ENCODE assay signal across 8 cellular contexts in genomic region chr17:80760501-80760900, GRCh38.
A peak's percentile ranks its signal among the peaks of the same experiment; 100 is the strongest.
DNase-seq lines count a peak whose midpoint lies in the region; ATAC-seq and TF ChIP-seq lines count a peak whose summit lies in the region.

No MANE protein-coding gene starts in this region.

- no peaks in the 10 kb centered on the region for H3K9me2 ChIP-seq in Loucy (replicated peaks; ENCODE audit: low read depth, low read length)
- H3K9me2 ChIP-seq in OCI-LY7 (ENCODE audit: insufficient read depth, low read length): no peaks in the 10 kb centered on the region

- H3F3A ChIP-seq in Loucy (ENCODE audit: low read depth): peaks cover 13% of the 10 kb centered on the region

- no peak overlapping the region for H3K4me3 ChIP-seq in CD4-positive, alpha-beta memory T cell (ENCODE audit: low read length in 2 of 2)
- H3K4me3 ChIP-seq in Loucy (ENCODE audit: low read length, poor library complexity, severe bottlenecking) (no peak overlapping the region), OCI-LY7 (ENCODE audit: low read depth, low read length, poor library complexity, severe bottlenecking) (peak overlapping the region; percentile 39)

- H3K27me3 Mint-ChIP-seq in CD4-positive, alpha-beta memory T cell: no peaks in the 10 kb centered on the region

- H3K27ac Mint-ChIP-seq in CD4-positive, alpha-beta memory T cell: peak overlapping the region; percentile 29 to 96 (median 94)

- peaks cover 64% of the 10 kb centered on the region for H3K4me1 ChIP-seq in CD4-positive, alpha-beta memory T cell (ENCODE audit: insufficient read depth, low read length)
- H3K4me1 ChIP-seq in Loucy (ENCODE audit: insufficient read depth, low read length, poor library complexity, severe bottlenecking): peaks cover 71% of the 10 kb centered on the region
- H3K4me1 ChIP-seq in OCI-LY7 (ENCODE audit: insufficient read depth, low read length, poor library complexity, severe bottlenecking): peaks cover 64% of the 10 kb centered on the region

- DNase-seq in CD4-positive, alpha-beta memory T cell: no peak
- DNase-seq in OCI-LY7 (ENCODE audit: low spot score) (peak; percentile 88), fibroblast of gingiva (ENCODE audit: low read depth) (peak; percentile 20), HEK293T (ENCODE audit: extremely low spot score) (no peak)

- ATAC-seq in GM18519 (IDR thresholded peaks at IDR 0.05; ENCODE audit: low FRiP score, unreplicated experiment): no peak
- no peak for ATAC-seq in GM19395 (IDR thresholded peaks at IDR 0.05; ENCODE audit: unreplicated experiment)
- no peak for ATAC-seq in HG03432 (IDR thresholded peaks at IDR 0.05; ENCODE audit: unreplicated experiment)

- POLR2A ChIA-PET in CD4-positive, alpha-beta memory T cell (lab: Charles Lee; ENCODE audit: partially characterized antibody): interaction anchor here (0.8 to 3.9 kb wide), 3 partner anchors 28 to 132 kb away, joined by 3 to 30 read pairs (median 18); no protein-coding TSS in a partner anchor
- POLR2A ChIA-PET in OCI-LY7 (lab: Charles Lee) (interaction anchor here (0.8 to 1.2 kb wide), 2 partner anchors 16 to 306 kb away, joined by 3 to 4 read pairs; no protein-coding TSS in a partner anchor), HEK293T (lab: Yijun Ruan, JAX) (no interaction called here)

- H3K27me3 ChIP-seq in CD4-positive, alpha-beta memory T cell (ENCODE audit: insufficient read depth, low read length): no peaks in the 10 kb centered on the region
- no peaks in the 10 kb centered on the region for H3K27me3 ChIP-seq in Loucy (ENCODE audit: insufficient read depth, low read length, poor library complexity, severe bottlenecking)

- no peak overlapping the region for H2AFZ ChIP-seq in Loucy (ENCODE audit: low read length)
- no peak overlapping the region; the same call in 1 of the 2 replicates for H2AFZ ChIP-seq in OCI-LY7 (ENCODE audit: low read length)

- H3K4me2 ChIP-seq in Loucy (ENCODE audit: low read depth, low read length, poor library complexity, severe bottlenecking) (peak overlapping the region; percentile 56), OCI-LY7 (ENCODE audit: low read length) (peak overlapping the region; percentile 64)

- H3K79me2 ChIP-seq in Loucy (ENCODE audit: insufficient read depth, low read length) (peaks cover 10% of the 10 kb centered on the region; the same call in 1 of the 2 replicates), OCI-LY7 (ENCODE audit: insufficient read depth, low read depth, low read length) (peaks cover 21% of the 10 kb centered on the region; the same call in 1 of the 2 replicates)

- H4K20me1 ChIP-seq in Loucy (ENCODE audit: insufficient read depth, low read length, poor library complexity, severe bottlenecking): no peaks in the 10 kb centered on the region
- no peaks in the 10 kb centered on the region for H4K20me1 ChIP-seq in OCI-LY7 (ENCODE audit: insufficient read depth, low read length)

- H3K36me3 Mint-ChIP-seq in CD4-positive, alpha-beta memory T cell: peaks cover 16 to 17% of the 10 kb centered on the region in 2 donors

- H3K4me3 Mint-ChIP-seq in CD4-positive, alpha-beta memory T cell: peak overlapping the region in 4 of 8 donors; percentile 33 to 87 (median 80)

- TF ChIP-seq CTCF in Loucy (conservative IDR thresholded peaks at IDR 0.05; ENCODE audit: low read length) (no peak), OCI-LY7 (conservative IDR thresholded peaks at IDR 0.05; ENCODE audit: low read length) (no peak)

- H3K9me3 ChIP-seq in CD4-positive, alpha-beta memory T cell (ENCODE audit: control insufficient read depth in 1 of 2, low read length in 2 of 2): no peaks in the 10 kb centered on the region
- H3K9me3 ChIP-seq in Loucy (ENCODE audit: insufficient read depth, low read depth, low read length) (no peaks in the 10 kb centered on the region), OCI-LY7 (ENCODE audit: low read length) (no peaks in the 10 kb centered on the region)

- H3K4me1 Mint-ChIP-seq in CD4-positive, alpha-beta memory T cell: peaks cover 52 to 84% (median 69%) of the 10 kb centered on the region in 4 donors

- no peaks in the 10 kb centered on the region for H3K36me3 ChIP-seq in CD4-positive, alpha-beta memory T cell (ENCODE audit: insufficient read depth, low read length)
- H3K36me3 ChIP-seq in Loucy (ENCODE audit: insufficient read depth, low read length) (no peaks in the 10 kb centered on the region), OCI-LY7 (ENCODE audit: insufficient read depth, low read length) (peaks cover 26% of the 10 kb centered on the region)

- CTCF ChIA-PET in CD4-positive, alpha-beta memory T cell (lab: Charles Lee; ENCODE audit: partially characterized antibody): no interaction called here
- CTCF ChIA-PET in OCI-LY7 (lab: Charles Lee; ENCODE audit: unreplicated experiment) (interaction anchor here (0.6 kb wide), 1 partner anchor 145 kb away, joined by 3 read pairs; no protein-coding TSS in a partner anchor), HEK293T (lab: Yijun Ruan, JAX) (no interaction called here)

- BruUV-seq in OCI-LY7 (replicated peaks; lab: Mats Ljungman, UMichigan): no TSS peak

- intact Hi-C loops in CD4-positive, alpha-beta memory T cell (cut with micrococcal nuclease): loop anchor here (5.0 kb wide), 1 partner anchor 132 kb away; no protein-coding TSS in a partner anchor
- intact Hi-C loops in OCI-LY7 (cut with micrococcal nuclease; ENCODE audit: unreplicated experiment): loop anchor here (2.0 kb wide), 1 partner anchor 24 kb away; no protein-coding TSS in a partner anchor

- peak overlapping the region; percentile 62 for H3K9ac ChIP-seq in Loucy (ENCODE audit: low read depth, low read length, poor library complexity, severe bottlenecking)

- H3K27ac ChIP-seq in CD4-positive, alpha-beta memory T cell (ENCODE audit: low read depth, low read length): peak overlapping the region; percentile 49
- peak overlapping the region; percentile 83 for H3K27ac ChIP-seq in OCI-LY7 (ENCODE audit: low read depth, low read length, poor library complexity, severe bottlenecking)

- H3K9me3 Mint-ChIP-seq in CD4-positive, alpha-beta memory T cell: no peaks in the 10 kb centered on the region

TF ChIP-seq in HEK293T, 16 proteins besides CTCF, POLR2A, EP300 and RAD21:
- no peak for TF ChIP-seq SUZ12 (IDR thresholded peaks at IDR 0.05)
- TF ChIP-seq PKNOX1 (IDR thresholded peaks at IDR 0.05): no peak
- TF ChIP-seq ARNT (IDR thresholded peaks at IDR 0.05): no peak
- no peak for TF ChIP-seq TARDBP (IDR thresholded peaks at IDR 0.05)
- no peak for TF ChIP-seq NFRKB (IDR thresholded peaks at IDR 0.05)
- TF ChIP-seq CTBP1 (IDR thresholded peaks at IDR 0.05; ENCODE audit: borderline replicate concordance): no peak
- no peak for TF ChIP-seq L3MBTL2 (conservative IDR thresholded peaks at IDR 0.05)
- TF ChIP-seq ZNF384 (IDR thresholded peaks at IDR 0.05): no peak
- no peak for TF ChIP-seq LEF1 (IDR thresholded peaks at IDR 0.05; ENCODE audit: borderline replicate concordance)
- no peak for TF ChIP-seq ELF4 (IDR thresholded peaks at IDR 0.05)
- TF ChIP-seq FOXM1 (IDR thresholded peaks at IDR 0.05; ENCODE audit: borderline replicate concordance): no peak
- TF ChIP-seq HDGF (IDR thresholded peaks at IDR 0.05; ENCODE audit: borderline replicate concordance): no peak
- no peak for TF ChIP-seq BHLHE40 (IDR thresholded peaks at IDR 0.05; ENCODE audit: borderline replicate concordance)
- no peak for TF ChIP-seq FOXK2 (IDR thresholded peaks at IDR 0.05)
- no peak for TF ChIP-seq FOXA1 (IDR thresholded peaks at IDR 0.05)

Comparison
In these comparisons a context has a peak if more than half of its experiments do, and no peak if none do; other contexts are left out.
1. DNase-seq: peak in OCI-LY7 (single experiment) and fibroblast of gingiva (single experiment); none in CD4-positive, alpha-beta memory T cell (0 of 5) and HEK293T (single experiment).